Comparison of ENCODE assay signal across 11 cellular contexts in genomic region chr2:179059026-179059680, GRCh38. TPM values are rescaled to one million over a fixed set of nuclear protein-coding genes. Genes with fewer than 3 reads are reported as not detected.
DNase-seq lines count a peak whose midpoint lies in the region; ATAC-seq, FAIRE-seq and TF ChIP-seq lines count a peak whose summit lies in the region.
"Had no signal": no experiment of that assay in that cellular context is flagged by ENCODE, and none has a peak within 500 bp of the region (broad histone marks: within the 10 kb centered on the region; RNA-seq: fewer than 3 reads in every experiment).

No MANE protein-coding gene starts in this region.

- peaks cover 6% of the 10 kb centered on the region for H3K9me3 Mint-ChIP-seq in WTC11
- peaks cover 1% of the 10 kb centered on the region for H3K9me3 Mint-ChIP-seq in natural killer cell treated with Interleukin-12 subunit alpha and Interleukin-12 subunit beta and Interleukin-15 and Interleukin-18, amount 100 ng/mL, for 72 hours

- 0 out of 2 replicates have a peak overlapping the region, but pooled peaks have one; percentile 4 for H3K27ac Mint-ChIP-seq in WTC11
- H3K27ac Mint-ChIP-seq in natural killer cell treated with Interleukin-12 subunit alpha and Interleukin-12 subunit beta and Interleukin-15 and Interleukin-18, amount 100 ng/mL, for 72 hours = no peak overlapping the region

- no peaks in the 10 kb centered on the region for H3K27me3 Mint-ChIP-seq in WTC11 (ENCODE audit: low read depth)
- H3K27me3 Mint-ChIP-seq in natural killer cell treated with Interleukin-12 subunit alpha and Interleukin-12 subunit beta and Interleukin-15 and Interleukin-18, amount 100 ng/mL, for 72 hours = no peaks in the 10 kb centered on the region

- DNase-seq in WTC11 (ENCODE audit: low spot score) = no peak
- no peak for DNase-seq in H54 (ENCODE audit: insufficient read length, low spot score)
- no peak for DNase-seq in activated CD8-positive, alpha-beta memory T cell treated with anti-CD3 and anti-CD28 coated beads for 24 hours
- no peak for DNase-seq in natural killer cell treated with Interleukin-12 subunit alpha and Interleukin-12 subunit beta and Interleukin-15 and Interleukin-18, amount 100 ng/mL, for 72 hours (ENCODE audit: low spot score)
- no peak for DNase-seq in SHP77 (lab: John Stamatoyannopoulos, UW)
- DNase-seq: C1 segment of cervical spinal cord, NCI-H2107 had no signal

- peaks cover 39% of the 10 kb centered on the region for H3K4me1 Mint-ChIP-seq in WTC11
- H3K4me1 Mint-ChIP-seq in natural killer cell treated with Interleukin-12 subunit alpha and Interleukin-12 subunit beta and Interleukin-15 and Interleukin-18, amount 100 ng/mL, for 72 hours (ENCODE audit: low read depth in 2 of 2) = no peaks in the 10 kb centered on the region

- TF ChIP-seq POLR2A in H54 (IDR thresholded peaks at IDR 0.05; ENCODE audit: low read depth, low read length) = no peak

- no peak for TF ChIP-seq CTCF in WTC11 (IDR thresholded peaks at IDR 0.05)

- FAIRE-seq in H54 (lab: Jason Lieb, UNC) = no peak

- ATAC-seq in GM18498 (IDR thresholded peaks at IDR 0.05; ENCODE audit: unreplicated experiment) = peak; percentile 72
- peak; percentile 79 for ATAC-seq in GM21447 (IDR thresholded peaks at IDR 0.05; ENCODE audit: unreplicated experiment)
- ATAC-seq in HG03280 (IDR thresholded peaks at IDR 0.05; ENCODE audit: unreplicated experiment) = peak; percentile 52
- peak; percentile 13; the same call in 1 of the 2 replicates for ATAC-seq in WTC11
- ATAC-seq in natural killer cell treated with Interleukin-12 subunit alpha and Interleukin-12 subunit beta and Interleukin-15 and Interleukin-18, amount 100 ng/mL, for 72 hours = no peak

- no peak overlapping the region for H3K4me3 Mint-ChIP-seq in WTC11
- no peak overlapping the region for H3K4me3 Mint-ChIP-seq in natural killer cell treated with Interleukin-12 subunit alpha and Interleukin-12 subunit beta and Interleukin-15 and Interleukin-18, amount 100 ng/mL, for 72 hours
- H3K4me3 Mint-ChIP-seq: nephron progenitor cell had no signal

- POLR2A ChIA-PET in WTC11 (lab: Charles Lee) = no interaction called here

- CTCF ChIA-PET in WTC11 (lab: Charles Lee) = no interaction called here

- H3K36me3 Mint-ChIP-seq in WTC11 = no peaks in the 10 kb centered on the region; the same call in none of the 2 replicates
- H3K36me3 Mint-ChIP-seq in natural killer cell treated with Interleukin-12 subunit alpha and Interleukin-12 subunit beta and Interleukin-15 and Interleukin-18, amount 100 ng/mL, for 72 hours = no peaks in the 10 kb centered on the region

TF ChIP-seq in WTC11, 78 proteins besides CTCF, POLR2A, EP300 and RAD21 (continues in another document):
- TF ChIP-seq NR1H2 (CRISPR knock-in tag; IDR thresholded peaks at IDR 0.05) = no peak
- TF ChIP-seq ZNF423 (CRISPR knock-in tag; IDR thresholded peaks at IDR 0.05) = no peak
- no peak for TF ChIP-seq ERG (CRISPR knock-in tag; IDR thresholded peaks at IDR 0.05)
- no peak for TF ChIP-seq NFE2L1 (CRISPR knock-in tag; IDR thresholded peaks at IDR 0.05)
- no peak for TF ChIP-seq E2F1 (CRISPR knock-in tag; IDR thresholded peaks at IDR 0.05)
- TF ChIP-seq ZMAT4 (CRISPR knock-in tag; IDR thresholded peaks at IDR 0.05) = no peak
- TF ChIP-seq ZNF281 (CRISPR knock-in tag; IDR thresholded peaks at IDR 0.05) = no peak
- no peak for TF ChIP-seq PREB (CRISPR knock-in tag; IDR thresholded peaks at IDR 0.05; ENCODE audit: borderline replicate concordance)
- no peak for TF ChIP-seq RORB (CRISPR knock-in tag; IDR thresholded peaks at IDR 0.05)
- TF ChIP-seq OVOL2 (CRISPR knock-in tag; IDR thresholded peaks at IDR 0.05; ENCODE audit: borderline replicate concordance) = no peak
- TF ChIP-seq JAZF1 (CRISPR knock-in tag; IDR thresholded peaks at IDR 0.05) = no peak
- TF ChIP-seq ELF4 (CRISPR knock-in tag; IDR thresholded peaks at IDR 0.05; ENCODE audit: low read depth) = no peak
- TF ChIP-seq FOXJ3 (CRISPR knock-in tag; IDR thresholded peaks at IDR 0.05; ENCODE audit: borderline replicate concordance) = no peak
- no peak for TF ChIP-seq TP53 (CRISPR knock-in tag; IDR thresholded peaks at IDR 0.05)
- TF ChIP-seq AFF4 (CRISPR knock-in tag; IDR thresholded peaks at IDR 0.05; ENCODE audit: borderline replicate concordance) = no peak

RNA-seq across cellular contexts. Expression of gene CCDC141, which starts 9.2 kb away (rescaled TPM):
- 8.5 to 10.2 TPM (median 8.8 TPM) in 3 replicates for total RNA-seq in WTC11 (2021)
- total RNA-seq in natural killer cell treated with Interleukin-12 subunit alpha and Interleukin-12 subunit beta and Interleukin-15 and Interleukin-18, amount 100 ng/mL, for 72 hours = 1 to 10 TPM in 1 of 2 donors, under 1 TPM in 1; 0.24 to 1.2 TPM

Comparison
In these comparisons a context has a peak if more than half of its experiments do, and no peak if none do; other contexts are left out.
1. ATAC-seq: peak in GM18498 (single experiment), GM21447 (single experiment), HG03280 (single experiment) and WTC11 (single experiment); none in natural killer cell treated with Interleukin-12 subunit alpha and Interleukin-12 subunit beta and Interleukin-15 and Interleukin-18, amount 100 ng/mL, for 72 hours (0 of 2).